ENCODE assay signal across 14 cellular contexts in the genomic region with DNA sequence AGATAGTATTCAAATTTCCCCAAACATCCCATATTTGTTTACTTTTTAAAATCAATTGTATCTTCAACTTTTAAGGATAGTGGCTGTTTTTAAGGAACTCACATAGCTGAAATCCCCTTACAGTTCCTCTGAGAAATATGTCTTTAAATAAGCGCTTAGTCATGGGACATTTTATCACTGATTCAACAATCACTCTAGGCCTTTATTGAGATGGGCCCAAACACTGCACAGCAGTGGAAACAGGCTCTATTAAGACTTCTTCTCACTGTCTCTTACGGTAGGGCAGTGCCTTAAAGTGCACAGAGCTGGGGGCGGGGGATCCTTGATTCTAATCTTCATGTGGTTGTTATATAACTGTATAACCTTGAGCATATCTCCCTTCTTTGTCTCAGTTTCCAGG. TPM values are rescaled to one million over a fixed set of nuclear protein-coding genes. Genes with fewer than 3 reads are reported as not detected.
A peak's percentile ranks its signal among the peaks of the same experiment; 100 is the strongest.
DNase-seq lines count a peak whose midpoint lies in the region; ATAC-seq, FAIRE-seq and TF ChIP-seq lines count a peak whose summit lies in the region.
"Had no signal": no experiment of that assay in that cellular context is flagged by ENCODE, and none has a peak within 500 bp of the region (broad histone marks: within the 10 kb centered on the region; RNA-seq: fewer than 3 reads in every experiment).

No MANE protein-coding gene starts in this region.

- WGBS in smooth muscle cell (ENCODE audit: low lambda C conversion rate) = 48% methylated on average over 3 of the region's 3 CpGs

- peak overlapping the region; percentile 22 for H2AFZ ChIP-seq in smooth muscle cell (ENCODE audit: low read depth)

- DNase-seq in activated CD4-positive, CD25-positive, alpha-beta regulatory T cell treated with anti-CD3 and anti-CD28 coated beads, Interleukin-2, amount 50 U/mL, for 72 hours = no peak
- DNase-seq in NCI-H82 treated with DMSO at 0.1 percent for 48 hours (lab: John Stamatoyannopoulos, UW; ENCODE audit: unreplicated experiment) = peak; percentile 15
- peak; percentile 64 for DNase-seq in bronchial epithelial cell (ENCODE audit: low read depth)
- no peak for DNase-seq in smooth muscle cell (lab: John Stamatoyannopoulos, UW; ENCODE audit: unreplicated experiment)
- DNase-seq in sciatic nerve (ENCODE audit: low spot score) = no peak
- DNase-seq in SW 1271 (lab: John Stamatoyannopoulos, UW) = no peak
- DNase-seq: DMS 273 treated with DMSO at 0.1 percent for 48 hours, midbrain, NCI-H1694, ovary, SJCRH30, testis had no signal

- H3K79me2 ChIP-seq in smooth muscle cell (ENCODE audit: low read depth) = no peaks in the 10 kb centered on the region

- peak; percentile 25 to 31 for ATAC-seq in activated CD4-positive, CD25-positive, alpha-beta regulatory T cell treated with anti-CD3 and anti-CD28 coated beads, Interleukin-2, amount 50 U/mL, for 24 hours
- ATAC-seq in sciatic nerve (no peak), GM18505 (IDR thresholded peaks at IDR 0.05; ENCODE audit: unreplicated experiment) (no peak)

- H3K4me2 ChIP-seq in smooth muscle cell = peak overlapping the region; percentile 27

- H3K4me3 ChIP-seq in bronchial epithelial cell (ENCODE audit: low read depth, low read length) (no peak overlapping the region), smooth muscle cell (no peak overlapping the region)
- H3K4me3 ChIP-seq: ovary, SJCRH30, testis had no signal

- H3K9me3 ChIP-seq in smooth muscle cell (replicated peaks; ENCODE audit: low read depth) = no peaks in the 10 kb centered on the region
- H3K9me3 ChIP-seq: ovary, SJCRH30, testis had no signal

- TF ChIP-seq POLR2A in GM18505 (IDR thresholded peaks at IDR 0.05; ENCODE audit: borderline replicate concordance, extremely low read depth, insufficient read depth, insufficient read length) = no peak

- FAIRE-seq in bronchial epithelial cell (lab: Jason Lieb, UNC) = no peak

- peaks cover 4% of the 10 kb centered on the region for H3F3A ChIP-seq in smooth muscle cell (ENCODE audit: low read depth)

- no peaks in the 10 kb centered on the region for H4K20me1 ChIP-seq in smooth muscle cell (ENCODE audit: low read depth)

- TF ChIP-seq CTCF in bronchial epithelial cell (IDR thresholded peaks at IDR 0.05; ENCODE audit: insufficient read depth, low read length, severe bottlenecking) = no peak
- TF ChIP-seq CTCF in smooth muscle cell (IDR thresholded peaks at IDR 0.05; ENCODE audit: borderline replicate concordance, insufficient read depth, poor library complexity, severe bottlenecking) = no peak

- no peak overlapping the region for H3K9ac ChIP-seq in smooth muscle cell (ENCODE audit: low read depth)

- H3K4me1 ChIP-seq in smooth muscle cell (ENCODE audit: low read depth) = peaks cover 3% of the 10 kb centered on the region

- peak overlapping the region; percentile 54 for H3K27ac ChIP-seq in smooth muscle cell (ENCODE audit: low read depth)
- H3K27ac ChIP-seq: ovary, SJCRH30, testis had no signal

- H3K27me3 ChIP-seq in bronchial epithelial cell (ENCODE audit: control insufficient read depth, insufficient read depth, low read length) (no peaks in the 10 kb centered on the region), smooth muscle cell (ENCODE audit: low read depth) (no peaks in the 10 kb centered on the region)
- H3K27me3 ChIP-seq: ovary, SJCRH30, testis had no signal

- no peaks in the 10 kb centered on the region for H3K36me3 ChIP-seq in bronchial epithelial cell (ENCODE audit: control insufficient read depth, insufficient read depth, low read length)
- H3K36me3 ChIP-seq in smooth muscle cell (ENCODE audit: low read depth) = no peaks in the 10 kb centered on the region
- H3K36me3 ChIP-seq: ovary, SJCRH30 had no signal

- intact Hi-C loops in sciatic nerve (cut with DNase I) = no loop called here

RNA-seq across cellular contexts. Expression of a gene that starts 59.8 kb away (rescaled TPM):
- total RNA-seq in bronchial epithelial cell (16.6 and 28.0 TPM in 2 replicates), smooth muscle cell (19.8 and 26.1 TPM in 2 replicates), sciatic nerve (50.6 TPM)
- 13.2 and 17.7 TPM in 2 replicates for polyA plus RNA-seq in smooth muscle cell

Comparison
In these comparisons a context has a peak if more than half of its experiments do, and no peak if none do; other contexts are left out.
1. ATAC-seq: peak in activated CD4-positive, CD25-positive, alpha-beta regulatory T cell treated with anti-CD3 and anti-CD28 coated beads, Interleukin-2, amount 50 U/mL, for 24 hours (2 of 2); none in sciatic nerve (single experiment) and GM18505 (single experiment).
2. DNase-seq: peak in NCI-H82 treated with DMSO at 0.1 percent for 48 hours (single experiment) and bronchial epithelial cell (single experiment); none in activated CD4-positive, CD25-positive, alpha-beta regulatory T cell treated with anti-CD3 and anti-CD28 coated beads, Interleukin-2, amount 50 U/mL, for 72 hours (single experiment), smooth muscle cell (single experiment), sciatic nerve (single experiment) and SW 1271 (0 of 2).